In the genomic region with DNA sequence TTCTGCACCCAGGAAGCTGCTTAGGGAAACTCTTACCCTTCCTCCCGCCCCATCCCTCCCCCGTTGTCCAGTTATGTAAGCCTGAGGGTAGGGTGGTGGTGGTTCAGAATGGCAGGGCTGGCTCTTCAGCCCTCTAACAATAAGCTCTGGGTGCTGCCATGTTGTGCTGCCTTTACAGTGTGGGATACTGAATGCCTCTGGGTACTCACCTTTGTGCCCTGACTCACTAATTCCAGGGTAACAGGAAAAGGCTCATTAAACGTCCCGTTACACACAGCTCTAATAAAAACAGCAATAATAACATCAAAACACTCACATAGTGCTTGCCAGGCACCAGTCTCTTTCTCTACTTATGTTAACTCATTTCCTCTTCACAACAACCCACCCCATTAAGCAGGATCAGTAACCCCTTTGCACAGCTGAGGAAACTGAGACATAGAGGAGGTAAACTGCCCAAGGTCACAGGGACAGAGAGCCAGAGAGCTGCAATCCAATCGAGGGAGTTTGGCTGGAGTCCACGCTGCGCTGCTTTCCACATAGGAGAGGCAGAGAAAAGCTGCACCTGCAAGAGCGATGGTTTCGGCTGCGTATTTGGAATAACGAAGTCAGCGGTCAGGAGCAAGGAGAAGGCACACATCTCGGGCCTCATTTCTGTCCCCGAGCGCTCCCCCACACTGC, we compare ENCODE assay signal across 17 cellular contexts. TPM values are rescaled to one million over a fixed set of nuclear protein-coding genes. Genes with fewer than 3 reads are reported as not detected.
DNase-seq lines count a peak whose midpoint lies in the region; ATAC-seq, FAIRE-seq and TF ChIP-seq lines count a peak whose summit lies in the region.
"Had no signal": no experiment of that assay in that cellular context is flagged by ENCODE, and none has a peak within 500 bp of the region (broad histone marks: within the 10 kb centered on the region; RNA-seq: fewer than 3 reads in every experiment).

No MANE protein-coding gene starts in this region.

- CTCF ChIA-PET in K562 (lab: Yijun Ruan, JAX; ENCODE audit: low intra/inter-chr PET ratio) = no interaction called here

- peak overlapping the region in 1 of 2 experiments; percentile 31; a peak in 1 of 4 replicates for H3K9ac ChIP-seq in K562 (ENCODE audit: insufficient read depth in 1 of 2, low read depth in 2 of 2, low read length in 2 of 2)
- no peak overlapping the region for H3K9ac ChIP-seq in keratinocyte (ENCODE audit: control insufficient read depth, extremely low read depth, insufficient read depth, low read length)

- H3K9me3 ChIP-seq in heart left ventricle (peaks cover 0 to 4% (median 0%) of the 10 kb centered on the region in 12 donors), K562 (replicated peaks; ENCODE audit: control insufficient read depth, insufficient read depth, low read depth, low read length) (0 out of 2 replicates have a peak, but pooled peaks cover 3% of the 10 kb centered on the region), keratinocyte (ENCODE audit: control insufficient read depth, low read depth, low read length) (no peaks in the 10 kb centered on the region), suprapubic skin (no peaks in the 10 kb centered on the region), SJCRH30 (replicated peaks) (peaks cover 6% of the 10 kb centered on the region; the same call in 1 of the 2 replicates)
- H3K9me3 ChIP-seq: A549, vagina had no signal

- WGBS in heart left ventricle, 4 donors = 71 to 83% (median 80%) methylated on average over 15 of the region's 15 CpGs
- WGBS in K562 (ENCODE audit: insufficient coverage, low coverage, missing lambda C conversion rate) = 12% methylated on average over 15 of the region's 15 CpGs
- WGBS in suprapubic skin = 66% methylated on average over 12 of the region's 15 CpGs

- H4K20me1 ChIP-seq in K562 (replicated peaks; ENCODE audit: control insufficient read depth, insufficient read depth, low read length) (peaks cover 8% of the 10 kb centered on the region; the same call in 1 of the 2 replicates), keratinocyte (ENCODE audit: control insufficient read depth, extremely low read depth, insufficient read depth, low read length) (no peaks in the 10 kb centered on the region)

- no peak for TF ChIP-seq RAD21 in K562 (CRISPR knock-in tag; conservative IDR thresholded peaks at IDR 0.05 in 1 of 2, IDR thresholded peaks at IDR 0.05 in 1 of 2)

- peaks cover 7% of the 10 kb centered on the region for H3K9me1 ChIP-seq in K562 (ENCODE audit: control insufficient read depth, insufficient read depth, low read length)
- peaks cover 4% of the 10 kb centered on the region for H3K9me1 ChIP-seq in keratinocyte (ENCODE audit: control insufficient read depth, extremely low read depth, insufficient read depth, low read length)

- H3K36me3 ChIP-seq in heart left ventricle (no peaks in the 10 kb centered on the region), K562 (ENCODE audit: control insufficient read depth, insufficient read depth, low read length) (no peaks in the 10 kb centered on the region), keratinocyte (ENCODE audit: control insufficient read depth in 2 of 2, extremely low read depth in 1 of 2, insufficient read depth in 2 of 2, low read length in 2 of 2) (no peaks in the 10 kb centered on the region), suprapubic skin (no peaks in the 10 kb centered on the region), SJCRH30 (no peaks in the 10 kb centered on the region)
- H3K36me3 ChIP-seq: stomach, vagina had no signal

- peak overlapping the region in 5 of 12 donors; percentile 31 to 78 (median 72) for H3K27ac ChIP-seq in heart left ventricle
- no peak overlapping the region for H3K27ac ChIP-seq in K562 (ENCODE audit: extremely low read depth, low read depth, low read length)
- no peak overlapping the region for H3K27ac ChIP-seq in keratinocyte (ENCODE audit: control insufficient read depth, insufficient read depth, low read length)
- H3K27ac ChIP-seq in suprapubic skin = peak overlapping the region; percentile 28
- H3K27ac ChIP-seq in SJCRH30 = no peak overlapping the region
- H3K27ac ChIP-seq: A549, vagina had no signal

- peaks cover 0 to 34% (median 15%) of the 10 kb centered on the region in 12 donors for H3K4me1 ChIP-seq in heart left ventricle
- peaks cover 0 to 8% of the 10 kb centered on the region in 2 experiments; a peak in 2 of 5 replicates for H3K4me1 ChIP-seq in K562 (replicated peaks in 1 of 2; ENCODE audit: control insufficient read depth in 2 of 2, insufficient read depth in 2 of 2, low read length in 2 of 2)
- peaks cover 20% of the 10 kb centered on the region for H3K4me1 ChIP-seq in keratinocyte (ENCODE audit: control insufficient read depth, extremely low read depth, insufficient read depth, low read length)
- peaks cover 11% of the 10 kb centered on the region for H3K4me1 ChIP-seq in suprapubic skin
- H3K4me1 ChIP-seq in SJCRH30 = no peaks in the 10 kb centered on the region
- H3K4me1 ChIP-seq: stomach had no signal

- FAIRE-seq in K562 (lab: Jason Lieb, UNC) = no peak
- FAIRE-seq in keratinocyte (lab: Jason Lieb, UNC) = no peak
- FAIRE-seq: A549 had no signal

- ATAC-seq in heart left ventricle (peak in 3 of 4 donors; percentile 4 to 43 (median 16)), Right ventricle myocardium inferior (no peak), K562 (peak; percentile 5; the same call in 1 of the 3 replicates), GM21381 (IDR thresholded peaks at IDR 0.05; ENCODE audit: unreplicated experiment) (no peak)
- ATAC-seq: A549, natural killer cell had no signal

- peak overlapping the region; percentile 24; the same call in 1 of the 2 replicates for H2AFZ ChIP-seq in K562 (ENCODE audit: low read depth, low read length)
- H2AFZ ChIP-seq in keratinocyte (ENCODE audit: control insufficient read depth, low read length) = peak overlapping the region; percentile 39

- H3K27me3 ChIP-seq in heart left ventricle (no peaks in the 10 kb centered on the region), K562 (ENCODE audit: control insufficient read depth in 2 of 2, insufficient read depth in 2 of 2, low read length in 2 of 2) (peaks cover 64 to 69% of the 10 kb centered on the region in 2 experiments), keratinocyte (ENCODE audit: control insufficient read depth, extremely low read depth, insufficient read depth, low read length) (no peaks in the 10 kb centered on the region), suprapubic skin (peaks cover 6% of the 10 kb centered on the region), SJCRH30 (no peaks in the 10 kb centered on the region)
- H3K27me3 ChIP-seq: vagina had no signal

- POLR2A ChIA-PET in K562 (lab: Yijun Ruan, JAX) = interaction anchor here (0.6 to 3.1 kb wide), 10 partner anchors 11 to 357 kb away, joined by 3 to 13 read pairs (median 4); a partner anchor contains a TSS

- H3K79me2 ChIP-seq in K562 (ENCODE audit: control insufficient read depth, insufficient read depth, low read length) = no peaks in the 10 kb centered on the region
- H3K79me2 ChIP-seq in keratinocyte (ENCODE audit: control insufficient read depth, insufficient read depth, low read length) = no peaks in the 10 kb centered on the region

- TF ChIP-seq CTCF in heart left ventricle (IDR thresholded peaks at IDR 0.05) (no peak), K562 (IDR thresholded peaks at IDR 0.05 in 2 of 3, conservative IDR thresholded peaks at IDR 0.05 in 1 of 3; ENCODE audit: insufficient read depth in 2 of 3, low read depth in 1 of 3, low read length in 3 of 3) (no peak), keratinocyte (optimal IDR thresholded peaks at IDR 0.05 in 1 of 3, IDR thresholded peaks at IDR 0.05 in 1 of 3, conservative IDR thresholded peaks at IDR 0.05 in 1 of 3; ENCODE audit: extremely low read depth in 1 of 3, insufficient read depth in 2 of 3, low read length in 3 of 3) (no peak), suprapubic skin (IDR thresholded peaks at IDR 0.05) (no peak)

- DNase-seq in heart left ventricle (no peak), Right ventricle myocardium inferior (ENCODE audit: missing footprints) (no peak), K562 (ENCODE audit: extremely low read depth in 1 of 4, low spot score in 3 of 4) (peak in 2 of 4 experiments; percentile 24 to 40), keratinocyte (ENCODE audit: low read depth, low spot score) (no peak), suprapubic skin (ENCODE audit: low spot score in 2 of 2) (peak in 1 of 2 donors; percentile 57), SJCRH30 (no peak)
- no peak for DNase-seq in stimulated activated naive CD4-positive, alpha-beta T cell (lab: John Stamatoyannopoulos, UW)
- DNase-seq: activated CD4-positive, alpha-beta T cell treated with anti-CD3 and anti-CD28 coated beads for 4 hours; activated naive CD4-positive, alpha-beta T cell treated with Interleukin-2 at 50 U/mL for 16 hours; dorsolateral prefrontal cortex; natural killer cell; NCI-H1417; NK-92 treated with Interleukin-12 subunit alpha and Interleukin-12 subunit beta, amount 100 ng/mL, for 24 hours; stomach had no signal

- H3K4me2 ChIP-seq in K562 (ENCODE audit: insufficient read depth, low read length) = peak overlapping the region; percentile 43
- H3K4me2 ChIP-seq in keratinocyte (ENCODE audit: control insufficient read depth, extremely low read depth, insufficient read depth, low read depth, low read length) = peak overlapping the region; percentile 48
- H3K4me2 ChIP-seq: A549 had no signal

- in situ Hi-C loops in K562 (cut with MboI) = loop anchor here (25.0 kb wide), 1 partner anchor 1571 kb away; no protein-coding TSS in a partner anchor

- no TSS peak for BruUV-seq in K562 (replicated peaks; lab: Mats Ljungman, UMichigan)

- intact Hi-C loops in heart left ventricle (cut with DNase I) (loop anchor here in 7 of 10 donors (2.0 to 10.0 kb wide), 6 partner anchors 39 to 56 kb away; a partner anchor contains a TSS), Right ventricle myocardium inferior (cut with DNase I) (loop anchor here (2.0 kb wide), 1 partner anchor 41 kb away; a partner anchor contains a TSS), K562 (cut with micrococcal nuclease) (no loop called here)

- TF ChIP-seq POLR2A in heart left ventricle (IDR thresholded peaks at IDR 0.05) (no peak), K562 (conservative IDR thresholded peaks at IDR 0.05) (no peak), suprapubic skin (IDR thresholded peaks at IDR 0.05) (no peak)

- H3K4me3 ChIP-seq in heart left ventricle = no peak overlapping the region
- H3K4me3 ChIP-seq in K562 = no peak overlapping the region
- no peak overlapping the region for H3K4me3 ChIP-seq in keratinocyte (ENCODE audit: control insufficient read depth in 2 of 3, extremely low read depth in 1 of 3, insufficient read depth in 2 of 3, low read depth in 1 of 3, low read length in 3 of 3)
- no peak overlapping the region for H3K4me3 ChIP-seq in suprapubic skin
- no peak overlapping the region for H3K4me3 ChIP-seq in SJCRH30
- H3K4me3 ChIP-seq: A549, dorsolateral prefrontal cortex, stomach, vagina had no signal

- dilution Hi-C loops in keratinocyte (cut with MboI; ENCODE audit: extremely low pct_ligation_motif_present, low sequenced_read_pairs) = no loop called here

- TF ChIP-seq EP300 in K562 (IDR thresholded peaks at IDR 0.05; ENCODE audit: low read length) = no peak
- TF ChIP-seq EP300 in suprapubic skin (IDR thresholded peaks at IDR 0.05) = no peak

RNA-seq across cellular contexts. Expression of a gene that starts 41.9 kb away (rescaled TPM):
- 10 to 100 TPM; 16.8 to 79.0 (median 36.6) TPM for total RNA-seq in heart left ventricle
- 10 to 100 TPM; 39.5 to 77.7 TPM for polyA plus RNA-seq in heart left ventricle
- 29.9 TPM for total RNA-seq in Right ventricle myocardium inferior
- not detected in 2 replicates for total RNA-seq in K562 (2011; cell fraction: chromatin; rRNA removed; ENCODE audit: low replicate concordance)
- total RNA-seq in K562 (2011; cell fraction: nucleolus; rRNA removed) = not detected in 2 replicates
- not detected in 2 replicates for total RNA-seq in K562 (2011; cell fraction: nucleoplasm; rRNA removed)
- not detected in 2 replicates for total RNA-seq in K562 (2014; rRNA removed)
- not detected in 2 replicates for total RNA-seq in K562 (2014; rRNA removed; fragmentation: Illumina TruSeq; extraction: Trizol)
- total RNA-seq in K562 (2015; rRNA removed; fragmentation: Illumina TruSeq; extraction: Trizol) = not detected in 2 replicates
- total RNA-seq in K562 (2021) = 0.16 and 0.20 TPM in 2 replicates
- not detected in 2 replicates for polyA plus RNA-seq in K562 (2011; rRNA removed)
- polyA plus RNA-seq in K562 (2011; cell fraction: cytosol; rRNA removed) = not detected in 2 replicates
- polyA plus RNA-seq in K562 (2011; cell fraction: nucleus; rRNA removed) = not detected in 2 replicates
- polyA plus RNA-seq in K562 (2012) = 0.08 and 0.18 TPM in 2 replicates
- polyA plus RNA-seq in K562 (2014; fragmentation: Illumina TruSeq; extraction: Trizol) = not detected in 2 replicates
- not detected for polyA plus RNA-seq in K562 (2014; fragmentation: Nextera tagmentation; extraction: Ambion mirVana)
- not detected in 2 replicates for polyA plus RNA-seq in K562 (2014; rRNA removed)
- not detected in 2 replicates for polyA minus RNA-seq in K562 (2011; rRNA and poly(A)+ RNA removed)
- polyA minus RNA-seq in K562 (2011; cell fraction: cytosol; rRNA and poly(A)+ RNA removed) = not detected in 2 replicates
- polyA minus RNA-seq in K562 (2011; cell fraction: nucleus; rRNA and poly(A)+ RNA removed) = not detected in 2 replicates
- polyA plus RNA-seq in keratinocyte = not detected in 3 replicates
- polyA plus RNA-seq in keratinocyte (2011; ENCODE audit: low read depth) = not detected
- polyA plus RNA-seq in keratinocyte (2011; cell fraction: cytosol; rRNA removed) = not detected in 2 replicates
- polyA plus RNA-seq in keratinocyte (2011; cell fraction: nucleus; rRNA removed) = not detected in 2 replicates
- not detected in 2 replicates for polyA plus RNA-seq in keratinocyte (2012; ENCODE audit: low replicate concordance)
- not detected in 3 replicates for polyA minus RNA-seq in keratinocyte
- not detected for polyA minus RNA-seq in keratinocyte (2011; cell fraction: cytosol; rRNA and poly(A)+ RNA removed)
- not detected in 2 replicates for polyA minus RNA-seq in keratinocyte (2011; cell fraction: nucleus; rRNA and poly(A)+ RNA removed)
- 100 to 1,000 TPM in 1 of 4 donors, 10 to 100 TPM in 3; 22.1 to 112 (median 56.8) TPM for total RNA-seq in suprapubic skin
- total RNA-seq in SJCRH30 (2014; rRNA removed; shearing (Covaris generic)) = 0.04 and 0.20 TPM in 2 replicates
- polyA plus RNA-seq: A549 had no signal

Comparison
In these comparisons a context has a peak if more than half of its experiments do, and no peak if none do; other contexts are left out.
1. ATAC-seq: peak in heart left ventricle (3 of 4) and K562 (single experiment); none in Right ventricle myocardium inferior (single experiment) and GM21381 (single experiment).
2. RNA of a gene that starts 41.9 kb away (total RNA-seq): 22.1 to 112 TPM in suprapubic skin, 16.8 to 79.0 TPM in heart left ventricle and 29.9 TPM in Right ventricle myocardium inferior (single experiment); 0.04 to 0.20 TPM in SJCRH30 and 0.16 to 0.20 TPM in K562; every median in the first group is over 10 times any median in the second.